Comparison of ENCODE assay signal across 12 cellular contexts in genomic region chr6:121755500-121755899, GRCh38.
"Had no signal": no experiment of that assay in that cellular context is flagged by ENCODE, and none has a peak within 500 bp of the region (broad histone marks: within the 10 kb centered on the region; RNA-seq: fewer than 3 reads in every experiment).

No MANE protein-coding gene starts in this region.

- H3K4me1 ChIP-seq: transverse colon had no signal

- FAIRE-seq: colon had no signal

- H3K27me3 ChIP-seq: esophagus squamous epithelium, gastroesophageal sphincter, transverse colon had no signal

- H3K36me3 ChIP-seq: esophagus squamous epithelium, gastroesophageal sphincter, thoracic aorta, transverse colon had no signal

- H3K4me3 ChIP-seq: esophagus squamous epithelium, gastroesophageal sphincter, thoracic aorta, transverse colon had no signal

- DNase-seq: effector memory CD8-positive, alpha-beta T cell; esophagus squamous epithelium; foreskin fibroblast; glutamatergic neuron; islet precursor cell; natural killer cell; right cardiac atrium; stimulated activated CD4-positive, alpha-beta T cell treated with anti-CD3 and anti-CD28 coated beads, Interleukin-4, amount 100 ng/mL, for 24 hours; transverse colon had no signal

- H3K9me3 ChIP-seq: esophagus squamous epithelium, gastroesophageal sphincter, thoracic aorta, transverse colon had no signal

- H3K27ac ChIP-seq: esophagus squamous epithelium, thoracic aorta, transverse colon had no signal
